ENCODE assay signal across 21 cellular contexts in the genomic region with DNA sequence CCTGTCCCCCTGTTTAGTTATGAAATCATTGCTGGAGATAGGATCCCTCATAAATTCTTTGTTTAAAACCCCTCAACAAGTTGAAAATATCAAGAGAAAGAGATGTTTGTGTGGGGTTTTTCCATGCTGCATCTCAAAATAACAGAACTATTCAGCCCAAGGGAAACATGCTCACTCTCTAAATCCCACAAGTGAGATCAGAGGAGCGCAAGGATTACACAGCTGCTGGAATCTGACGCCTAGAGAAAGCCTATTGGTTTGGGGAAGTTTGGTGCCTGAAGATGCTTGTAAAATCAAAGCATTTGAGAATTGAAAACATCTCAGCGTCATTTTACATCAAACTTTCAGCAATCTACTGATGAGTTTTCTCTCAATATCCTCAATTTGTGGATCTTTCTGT. TPM values are rescaled to one million over a fixed set of nuclear protein-coding genes. Genes with fewer than 3 reads are reported as not detected.
DNase-seq lines count a peak whose midpoint lies in the region; ATAC-seq, FAIRE-seq and TF ChIP-seq lines count a peak whose summit lies in the region.
"Had no signal": no experiment of that assay in that cellular context is flagged by ENCODE, and none has a peak within 500 bp of the region (broad histone marks: within the 10 kb centered on the region; RNA-seq: fewer than 3 reads in every experiment).

No MANE protein-coding gene starts in this region.

- H3K27ac Mint-ChIP-seq in neural progenitor cell, result no peak overlapping the region
- H3K27ac Mint-ChIP-seq in activated T-helper 1 cell treated with anti-CD3 and anti-CD28 coated beads, Interleukin-12 subunit alpha, Interleukin-12 subunit beta, Interleukin-2, Interleukin-4 antibody, amounts not matched to agents 30 ng/mL and 10 ng/mL and 1 ng/mL, durations not matched to agents 14 hours and 24 hours and 36 hours, result no peak overlapping the region
- H3K27ac Mint-ChIP-seq: CD14-positive monocyte; CD4-positive, alpha-beta memory T cell had no signal

- no peaks in the 10 kb centered on the region for H3K36me3 Mint-ChIP-seq in neural progenitor cell
- no peaks in the 10 kb centered on the region for H3K36me3 Mint-ChIP-seq in activated T-helper 1 cell treated with anti-CD3 and anti-CD28 coated beads, Interleukin-12 subunit alpha, Interleukin-12 subunit beta, Interleukin-2, Interleukin-4 antibody, amounts not matched to agents 30 ng/mL and 10 ng/mL and 1 ng/mL, durations not matched to agents 14 hours and 24 hours and 36 hours (ENCODE audit: low read depth)
- H3K36me3 Mint-ChIP-seq: CD14-positive monocyte; CD4-positive, alpha-beta memory T cell had no signal

- no peak overlapping the region for H3K4me3 Mint-ChIP-seq in neural progenitor cell
- H3K4me3 Mint-ChIP-seq in activated T-helper 1 cell treated with anti-CD3 and anti-CD28 coated beads, Interleukin-12 subunit alpha, Interleukin-12 subunit beta, Interleukin-2, Interleukin-4 antibody, amounts not matched to agents 30 ng/mL and 10 ng/mL and 1 ng/mL, durations not matched to agents 14 hours and 24 hours and 36 hours, result no peak overlapping the region
- H3K4me3 Mint-ChIP-seq: CD14-positive monocyte; CD4-positive, alpha-beta memory T cell had no signal

- H3K36me3 ChIP-seq in neural progenitor cell, result no peaks in the 10 kb centered on the region
- H3K36me3 ChIP-seq: BLaER1 had no signal

- no peaks in the 10 kb centered on the region for H3K79me2 ChIP-seq in neural progenitor cell (ENCODE audit: low read depth)

- intact Hi-C loops in Right ventricle myocardium superior (cut with DNase I) (no loop called here), left cardiac atrium (cut with DNase I) (no loop called here)
- intact Hi-C loops in activated T-helper 1 cell treated with anti-CD3 and anti-CD28 coated beads, Interleukin-12 subunit alpha, Interleukin-12 subunit beta, Interleukin-2, Interleukin-4 antibody, amounts not matched to agents 30 ng/mL and 10 ng/mL and 1 ng/mL, durations not matched to agents 14 hours and 24 hours and 36 hours (cut with micrococcal nuclease), result no loop called here

- peaks cover 7% of the 10 kb centered on the region for H3K4me1 ChIP-seq in neural progenitor cell
- H3K4me1 ChIP-seq: BLaER1 had no signal

- no peak overlapping the region for H3K4me2 ChIP-seq in neural progenitor cell
- H3K4me2 ChIP-seq: BLaER1 had no signal

- H3K9me3 ChIP-seq in neural progenitor cell (ENCODE audit: low read depth), result no peaks in the 10 kb centered on the region
- H3K9me3 ChIP-seq: BLaER1 had no signal

- no peaks in the 10 kb centered on the region for H4K20me1 ChIP-seq in neural progenitor cell (ENCODE audit: low read depth)
- H4K20me1 ChIP-seq: BLaER1 had no signal

- H3K27ac ChIP-seq in neural progenitor cell, result no peak overlapping the region
- H3K27ac ChIP-seq: BLaER1 had no signal

- H3K9me3 Mint-ChIP-seq in neural progenitor cell, result no peaks in the 10 kb centered on the region
- H3K9me3 Mint-ChIP-seq in activated T-helper 1 cell treated with anti-CD3 and anti-CD28 coated beads, Interleukin-12 subunit alpha, Interleukin-12 subunit beta, Interleukin-2, Interleukin-4 antibody, amounts not matched to agents 30 ng/mL and 10 ng/mL and 1 ng/mL, durations not matched to agents 14 hours and 24 hours and 36 hours, result no peaks in the 10 kb centered on the region

- H3K27me3 ChIP-seq in neural progenitor cell, result no peaks in the 10 kb centered on the region
- H3K27me3 ChIP-seq: BLaER1 had no signal

- no peak overlapping the region for H3K9ac ChIP-seq in neural progenitor cell
- H3K9ac ChIP-seq: BLaER1 had no signal

- H3K27me3 Mint-ChIP-seq in neural progenitor cell (ENCODE audit: insufficient read depth, low read depth), result no peaks in the 10 kb centered on the region
- no peaks in the 10 kb centered on the region for H3K27me3 Mint-ChIP-seq in activated T-helper 1 cell treated with anti-CD3 and anti-CD28 coated beads, Interleukin-12 subunit alpha, Interleukin-12 subunit beta, Interleukin-2, Interleukin-4 antibody, amounts not matched to agents 30 ng/mL and 10 ng/mL and 1 ng/mL, durations not matched to agents 14 hours and 24 hours and 36 hours (ENCODE audit: insufficient read depth)
- H3K27me3 Mint-ChIP-seq: CD4-positive, alpha-beta memory T cell had no signal

- peak overlapping the region; percentile 58 for H2AFZ ChIP-seq in neural progenitor cell (replicated peaks)

- FAIRE-seq in H54 (lab: Jason Lieb, UNC), result no peak
- FAIRE-seq: GM12892, GM18507 had no signal

- DNase-seq in Right ventricle myocardium superior (no peak), left cardiac atrium (no peak), NCI-H82 (lab: John Stamatoyannopoulos, UW) (peak; percentile 53), neural progenitor cell (ENCODE audit: low spot score) (peak; percentile 11), NCI-H1092 treated with DMSO at 0.1 percent for 48 hours (lab: John Stamatoyannopoulos, UW) (no peak), H54 (ENCODE audit: insufficient read length, low spot score) (no peak)
- no peak for DNase-seq in activated T-helper 1 cell treated with anti-CD3 and anti-CD28 coated beads, Interleukin-12 subunit alpha, Interleukin-12 subunit beta, Interleukin-2, Interleukin-4 antibody, amounts not matched to agents 30 ng/mL and 10 ng/mL and 1 ng/mL, durations not matched to agents 14 hours and 24 hours and 36 hours (ENCODE audit: low spot score)
- DNase-seq: 8988T; CD4-positive, alpha-beta memory T cell; DMS153; DMS79; GDM1; HCEC 1CT had no signal

- ATAC-seq in Right ventricle myocardium superior (ENCODE audit: poor library complexity) (peak; percentile 61), left cardiac atrium (no peak)

- H3K4me3 ChIP-seq in neural progenitor cell, result no peak overlapping the region
- H3K4me3 ChIP-seq: BLaER1 had no signal

- TF ChIP-seq POLR2A in H54 (IDR thresholded peaks at IDR 0.05; ENCODE audit: low read depth, low read length), result no peak

- H3K4me1 Mint-ChIP-seq in neural progenitor cell, result no peaks in the 10 kb centered on the region
- H3K4me1 Mint-ChIP-seq in activated T-helper 1 cell treated with anti-CD3 and anti-CD28 coated beads, Interleukin-12 subunit alpha, Interleukin-12 subunit beta, Interleukin-2, Interleukin-4 antibody, amounts not matched to agents 30 ng/mL and 10 ng/mL and 1 ng/mL, durations not matched to agents 14 hours and 24 hours and 36 hours (ENCODE audit: low read depth), result no peaks in the 10 kb centered on the region
- H3K4me1 Mint-ChIP-seq: CD14-positive monocyte; CD4-positive, alpha-beta memory T cell had no signal

- H3F3A ChIP-seq in neural progenitor cell (ENCODE audit: low read depth), result no peaks in the 10 kb centered on the region

- TF ChIP-seq CTCF in neural progenitor cell (IDR thresholded peaks at IDR 0.05), result no peak

RNA-seq across cellular contexts. Expression of a gene that starts 7.9 kb away (rescaled TPM):
- total RNA-seq in Right ventricle myocardium superior (0.46 TPM), left cardiac atrium (under 1 TPM; 0.29 to 0.31 TPM), neural progenitor cell (ENCODE audit: low replicate concordance) (not detected in 2 replicates)
- total RNA-seq in activated T-helper 1 cell treated with anti-CD3 and anti-CD28 coated beads, Interleukin-12 subunit alpha, Interleukin-12 subunit beta, Interleukin-2, Interleukin-4 antibody, amounts not matched to agents 30 ng/mL and 10 ng/mL and 1 ng/mL, durations not matched to agents 14 hours and 24 hours and 36 hours, result not detected in 2 replicates
- total RNA-seq: A673; CD4-positive, alpha-beta memory T cell; Daoy; H4; HT-29 had no signal

Comparison
In these comparisons a context has a peak if more than half of its experiments do, and no peak if none do; other contexts are left out.
1. DNase-seq: peak in NCI-H82 (single experiment) and neural progenitor cell (single experiment); none in Right ventricle myocardium superior (single experiment), left cardiac atrium (single experiment), NCI-H1092 treated with DMSO at 0.1 percent for 48 hours (single experiment), H54 (single experiment) and activated T-helper 1 cell treated with anti-CD3 and anti-CD28 coated beads, Interleukin-12 subunit alpha, Interleukin-12 subunit beta, Interleukin-2, Interleukin-4 antibody, amounts not matched to agents 30 ng/mL and 10 ng/mL and 1 ng/mL, durations not matched to agents 14 hours and 24 hours and 36 hours (single experiment).